In genomic region chr4:117378942-117379341, GRCh38 we compare ENCODE assay signal across 37 cellular contexts.
"Had no signal": no experiment of that assay in that cellular context is flagged by ENCODE, and none has a peak within 500 bp of the region (broad histone marks: within the 10 kb centered on the region; RNA-seq: fewer than 3 reads in every experiment).

No MANE protein-coding gene starts in this region.

- H3K4me1 Mint-ChIP-seq: activated naive CD4-positive, alpha-beta T cell treated with anti-CD3 and anti-CD28 coated beads, Interleukin-2, amount 10 ng/mL, durations not matched to agents 7 days and 5 days; activated naive CD4-positive, alpha-beta T cell treated with anti-CD3 and anti-CD28 coated beads, Interleukin-2, amount 50 U/mL, for 24 hours; activated naive CD8-positive, alpha-beta T cell treated with anti-CD3 and anti-CD28 coated beads for 36 hours; activated naive CD8-positive, alpha-beta T cell treated with anti-CD3 and anti-CD28 coated beads, Interleukin-2, amount 10 ng/mL, durations not matched to agents 7 days and 5 days; activated naive CD8-positive, alpha-beta T cell treated with anti-CD3 and anti-CD28 coated beads, Interleukin-2, amount 50 U/mL, for 24 hours; activated T-helper 17 cell treated with anti-CD3 and anti-CD28 coated beads, Interleukin-2, amount 50 U/mL, for 72 hours; brain; central memory CD8-positive, alpha-beta T cell had no signal

- H3K27ac Mint-ChIP-seq: activated naive CD4-positive, alpha-beta T cell treated with anti-CD3 and anti-CD28 coated beads for 36 hours; activated naive CD4-positive, alpha-beta T cell treated with anti-CD3 and anti-CD28 coated beads, Interleukin-2, amount 10 ng/mL, durations not matched to agents 7 days and 5 days; activated naive CD4-positive, alpha-beta T cell treated with anti-CD3 and anti-CD28 coated beads, Interleukin-2, amount 50 U/mL, for 24 hours; activated naive CD4-positive, alpha-beta T cell treated with anti-CD3 and anti-CD28 coated beads, Interleukin-2, amount 50 U/mL, for 72 hours; activated naive CD8-positive, alpha-beta T cell; activated naive CD8-positive, alpha-beta T cell treated with anti-CD3 and anti-CD28 coated beads for 36 hours; activated naive CD8-positive, alpha-beta T cell treated with anti-CD3 and anti-CD28 coated beads, Interleukin-2, amount 10 ng/mL, durations not matched to agents 7 days and 5 days; activated naive CD8-positive, alpha-beta T cell treated with anti-CD3 and anti-CD28 coated beads, Interleukin-2, amount 50 U/mL, for 24 hours; activated T-cell treated with anti-CD3 and anti-CD28 coated beads, Interleukin-2, amount 50 U/mL, for 24 hours; activated T-cell treated with anti-CD3 and anti-CD28 coated beads, Interleukin-2, amount 50 U/mL, for 72 hours; activated T-helper 1 cell treated with anti-CD3 and anti-CD28 coated beads, Interleukin-12 subunit alpha, Interleukin-12 subunit beta, Interleukin-2, Interleukin-4 antibody, amounts not matched to agents 30 ng/mL and 10 ng/mL and 1 ng/mL, durations not matched to agents 14 hours and 24 hours and 36 hours; activated T-helper 17 cell treated with anti-CD3 and anti-CD28 coated beads, Interleukin-2, amount 50 U/mL, for 72 hours; activated T-helper 2 cell treated with anti-CD3 and anti-CD28 coated beads, Interferon-gamma antibody, Interleukin-2, Interleukin-4, amounts not matched to agents 10 μg/mL and 5 μg/mL and 100 μg/mL, durations not matched to agents 14 hours and 24 hours and 36 hours; brain had no signal

- H3K36me3 ChIP-seq: adrenal gland, ascending aorta, brain microvascular endothelial cell, breast epithelium, cardiac muscle cell had no signal

- DNase-seq: activated effector memory CD4-positive, alpha-beta T cell treated with anti-CD3 and anti-CD28 coated beads, Interleukin-2, amount 50 U/mL, for 16 hours; activated effector memory CD4-positive, alpha-beta T cell treated with Interleukin-2 at 50 U/mL for 16 hours; activated gamma-delta T cell; activated gamma-delta T cell treated with Interleukin-2 at 50 U/mL for 16 hours; activated naive CD4-positive, alpha-beta T cell; activated naive CD4-positive, alpha-beta T cell treated with anti-CD3 and anti-CD28 coated beads for 36 hours; activated naive CD4-positive, alpha-beta T cell treated with anti-CD3 and anti-CD28 coated beads, Interleukin-2, amount 10 ng/mL, durations not matched to agents 7 days and 5 days; activated naive CD4-positive, alpha-beta T cell treated with anti-CD3 and anti-CD28 coated beads, Interleukin-2, amount 50 U/mL, for 16 hours; activated naive CD4-positive, alpha-beta T cell treated with Interleukin-2 at 50 U/mL for 16 hours; activated naive CD8-positive, alpha-beta T cell treated with anti-CD3 and anti-CD28 coated beads for 36 hours; activated naive CD8-positive, alpha-beta T cell treated with anti-CD3 and anti-CD28 coated beads, Interleukin-2, amount 10 ng/mL, durations not matched to agents 7 days and 5 days; activated naive CD8-positive, alpha-beta T cell treated with anti-CD3 and anti-CD28 coated beads, Interleukin-2, amount 50 U/mL, for 24 hours; activated T-cell treated with anti-CD3 and anti-CD28 coated beads, Interleukin-2, amount 50 U/mL, for 24 hours; activated T-cell treated with anti-CD3 and anti-CD28 coated beads, Interleukin-2, amount 50 U/mL, for 4 hours; activated T-cell treated with anti-CD3 and anti-CD28 coated beads, Interleukin-2, amount 50 U/mL, for 48 hours; activated T-cell treated with anti-CD3 and anti-CD28 coated beads, Interleukin-2, amount 50 U/mL, for 72 hours; adrenal gland; amniotic stem cell; amygdala; anterior cingulate cortex; aorta; body of pancreas; brain microvascular endothelial cell; caudate nucleus; central memory CD4-positive, alpha-beta T cell; cerebellar nuclear complex had no signal

- H3K4me3 ChIP-seq: adrenal gland, ascending aorta, body of pancreas, breast epithelium, cardiac muscle cell had no signal

- H3K27me3 ChIP-seq: adrenal gland, ascending aorta, body of pancreas, brain microvascular endothelial cell, breast epithelium, cardiac muscle cell had no signal

- H3K9me3 Mint-ChIP-seq: activated naive CD4-positive, alpha-beta T cell treated with anti-CD3 and anti-CD28 coated beads for 36 hours; activated naive CD4-positive, alpha-beta T cell treated with anti-CD3 and anti-CD28 coated beads, Interleukin-2, amount 10 ng/mL, durations not matched to agents 7 days and 5 days; activated naive CD4-positive, alpha-beta T cell treated with anti-CD3 and anti-CD28 coated beads, Interleukin-2, amount 50 U/mL, for 24 hours; activated naive CD8-positive, alpha-beta T cell treated with anti-CD3 and anti-CD28 coated beads for 36 hours; activated naive CD8-positive, alpha-beta T cell treated with anti-CD3 and anti-CD28 coated beads, Interleukin-2, amount 10 ng/mL, durations not matched to agents 7 days and 5 days; activated T-helper 1 cell treated with anti-CD3 and anti-CD28 coated beads, Interleukin-12 subunit alpha, Interleukin-12 subunit beta, Interleukin-2, Interleukin-4 antibody, amounts not matched to agents 30 ng/mL and 10 ng/mL and 1 ng/mL, durations not matched to agents 14 hours and 24 hours and 36 hours; activated T-helper 17 cell treated with anti-CD3 and anti-CD28 coated beads, Interleukin-2, amount 50 U/mL, for 72 hours; activated T-helper 2 cell treated with anti-CD3 and anti-CD28 coated beads, Interferon-gamma antibody, Interleukin-2, Interleukin-4, amounts not matched to agents 10 μg/mL and 5 μg/mL and 100 μg/mL, durations not matched to agents 14 hours and 24 hours and 36 hours; brain had no signal

- H3K27me3 Mint-ChIP-seq: activated naive CD4-positive, alpha-beta T cell treated with anti-CD3 and anti-CD28 coated beads, Interleukin-2, amount 10 ng/mL, durations not matched to agents 7 days and 5 days; activated naive CD4-positive, alpha-beta T cell treated with anti-CD3 and anti-CD28 coated beads, Interleukin-2, amount 50 U/mL, for 24 hours; activated naive CD8-positive, alpha-beta T cell; activated naive CD8-positive, alpha-beta T cell treated with anti-CD3 and anti-CD28 coated beads for 36 hours; activated naive CD8-positive, alpha-beta T cell treated with anti-CD3 and anti-CD28 coated beads, Interleukin-2, amount 10 ng/mL, durations not matched to agents 7 days and 5 days; activated naive CD8-positive, alpha-beta T cell treated with anti-CD3 and anti-CD28 coated beads, Interleukin-2, amount 50 U/mL, for 24 hours; activated T-cell treated with anti-CD3 and anti-CD28 coated beads, Interleukin-2, amount 50 U/mL, for 24 hours; activated T-helper 17 cell treated with anti-CD3 and anti-CD28 coated beads, Interleukin-2, amount 50 U/mL, for 72 hours; brain; central memory CD8-positive, alpha-beta T cell had no signal

- H3K4me3 Mint-ChIP-seq: activated naive CD4-positive, alpha-beta T cell treated with anti-CD3 and anti-CD28 coated beads for 36 hours; activated naive CD4-positive, alpha-beta T cell treated with anti-CD3 and anti-CD28 coated beads, Interleukin-2, amount 10 ng/mL, durations not matched to agents 7 days and 5 days; activated naive CD4-positive, alpha-beta T cell treated with anti-CD3 and anti-CD28 coated beads, Interleukin-2, amount 50 U/mL, for 24 hours; activated naive CD8-positive, alpha-beta T cell; activated naive CD8-positive, alpha-beta T cell treated with anti-CD3 and anti-CD28 coated beads for 36 hours; activated naive CD8-positive, alpha-beta T cell treated with anti-CD3 and anti-CD28 coated beads, Interleukin-2, amount 10 ng/mL, durations not matched to agents 7 days and 5 days; activated naive CD8-positive, alpha-beta T cell treated with anti-CD3 and anti-CD28 coated beads, Interleukin-2, amount 50 U/mL, for 24 hours; activated T-cell treated with anti-CD3 and anti-CD28 coated beads, Interleukin-2, amount 50 U/mL, for 24 hours; activated T-cell treated with anti-CD3 and anti-CD28 coated beads, Interleukin-2, amount 50 U/mL, for 4 hours; activated T-cell treated with anti-CD3 and anti-CD28 coated beads, Interleukin-2, amount 50 U/mL, for 72 hours; activated T-helper 1 cell treated with anti-CD3 and anti-CD28 coated beads, Interleukin-12 subunit alpha, Interleukin-12 subunit beta, Interleukin-2, Interleukin-4 antibody, amounts not matched to agents 30 ng/mL and 10 ng/mL and 1 ng/mL, durations not matched to agents 14 hours and 24 hours and 36 hours; activated T-helper 17 cell treated with anti-CD3 and anti-CD28 coated beads, Interleukin-2, amount 50 U/mL, for 72 hours; brain; central memory CD8-positive, alpha-beta T cell had no signal

- H3K27ac ChIP-seq: adrenal gland, ascending aorta, body of pancreas, brain microvascular endothelial cell, breast epithelium, cardiac muscle cell had no signal

- H3K36me3 Mint-ChIP-seq: activated naive CD4-positive, alpha-beta T cell treated with anti-CD3 and anti-CD28 coated beads, Interleukin-2, amount 10 ng/mL, durations not matched to agents 7 days and 5 days; activated naive CD4-positive, alpha-beta T cell treated with anti-CD3 and anti-CD28 coated beads, Interleukin-2, amount 50 U/mL, for 24 hours; activated naive CD4-positive, alpha-beta T cell treated with anti-CD3 and anti-CD28 coated beads, Interleukin-2, amount 50 U/mL, for 72 hours; activated naive CD8-positive, alpha-beta T cell; activated naive CD8-positive, alpha-beta T cell treated with anti-CD3 and anti-CD28 coated beads for 36 hours; activated naive CD8-positive, alpha-beta T cell treated with anti-CD3 and anti-CD28 coated beads, Interleukin-2, amount 10 ng/mL, durations not matched to agents 7 days and 5 days; brain had no signal

- H3K4me1 ChIP-seq: adrenal gland, ascending aorta, body of pancreas, breast epithelium had no signal

- H3K9me3 ChIP-seq: adrenal gland, ascending aorta, body of pancreas, breast epithelium had no signal

- ATAC-seq: activated naive CD4-positive, alpha-beta T cell treated with anti-CD3 and anti-CD28 coated beads, Interleukin-2, amount 50 U/mL, for 72 hours; activated naive CD8-positive, alpha-beta T cell treated with anti-CD3 and anti-CD28 coated beads, Interleukin-2, amount 50 U/mL, for 24 hours; activated T-cell treated with anti-CD3 and anti-CD28 coated beads, Interleukin-2, amount 50 U/mL, for 4 hours; activated T-cell treated with anti-CD3 and anti-CD28 coated beads, Interleukin-2, amount 50 U/mL, for 72 hours; activated T-helper 17 cell treated with anti-CD3 and anti-CD28 coated beads, Interleukin-2, amount 50 U/mL, for 72 hours; body of pancreas had no signal
